ENCODE assay signal across 15 cellular contexts in the genomic region with DNA sequence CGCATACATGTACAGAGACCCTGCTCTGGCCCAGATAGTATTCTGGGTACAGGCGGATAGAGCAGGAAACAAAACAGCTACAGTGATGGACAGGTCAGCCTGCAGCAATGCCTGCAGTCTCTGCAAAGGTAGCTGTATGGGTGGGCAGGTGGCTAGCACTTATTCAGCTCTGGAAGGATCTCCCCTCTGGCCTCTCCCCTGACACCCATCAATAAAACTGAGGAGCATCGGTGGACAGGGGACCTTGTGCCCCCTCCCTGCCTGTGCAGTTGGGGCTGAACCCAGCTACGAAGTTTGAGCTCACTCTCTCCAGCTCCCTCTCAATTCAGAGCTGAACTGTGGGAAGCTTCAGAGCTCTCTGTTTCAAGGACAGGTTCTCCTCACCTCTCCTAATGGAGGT. TPM values are rescaled to one million over a fixed set of nuclear protein-coding genes. Genes with fewer than 3 reads are reported as not detected.
DNase-seq lines count a peak whose midpoint lies in the region; ATAC-seq and TF ChIP-seq lines count a peak whose summit lies in the region.
"Had no signal": no experiment of that assay in that cellular context is flagged by ENCODE, and none has a peak within 500 bp of the region (broad histone marks: within the 10 kb centered on the region; RNA-seq: fewer than 3 reads in every experiment).

No MANE protein-coding gene starts in this region.

- H3K4me3 Mint-ChIP-seq in CD14-positive monocyte = peak overlapping the region; percentile 82 to 92
- H3K4me3 Mint-ChIP-seq in activated naive CD8-positive, alpha-beta T cell = peak overlapping the region; percentile 93
- peak overlapping the region; percentile 83 to 99 (median 97) for H3K4me3 Mint-ChIP-seq in naive thymus-derived CD4-positive, alpha-beta T cell

- BruUV-seq in IMR-90 (replicated peaks; lab: Mats Ljungman, UMichigan) = no TSS peak

- WGBS in IMR-90 (ENCODE audit: extremely low coverage in 2 of 2, insufficient read length in 1 of 2), 2 experiments = no CpG with 5 or more reads among the region's 4 CpGs

- no peak for TF ChIP-seq POLR2A in IMR-90 (IDR thresholded peaks at IDR 0.05; ENCODE audit: low read depth, low read length)

- H4K5ac ChIP-seq in IMR-90 (ENCODE audit: low read depth, low read length) = no peak overlapping the region

- peaks cover 0 to 3% (median 0%) of the 10 kb centered on the region in 7 donors for H3K9me3 Mint-ChIP-seq in CD14-positive monocyte
- H3K9me3 Mint-ChIP-seq in activated naive CD8-positive, alpha-beta T cell (ENCODE audit: low read depth) = no peaks in the 10 kb centered on the region
- H3K9me3 Mint-ChIP-seq in naive thymus-derived CD4-positive, alpha-beta T cell = no peaks in the 10 kb centered on the region

- peaks cover 82% of the 10 kb centered on the region for H3K4me1 Mint-ChIP-seq in CD14-positive monocyte
- peaks cover 70% of the 10 kb centered on the region for H3K4me1 Mint-ChIP-seq in activated naive CD8-positive, alpha-beta T cell (ENCODE audit: low read depth)
- peaks cover 56 to 81% (median 73%) of the 10 kb centered on the region in 7 donors for H3K4me1 Mint-ChIP-seq in naive thymus-derived CD4-positive, alpha-beta T cell

- H3K36me3 Mint-ChIP-seq in CD14-positive monocyte = peaks cover 15 to 38% of the 10 kb centered on the region in 2 donors
- peaks cover 2% of the 10 kb centered on the region for H3K36me3 Mint-ChIP-seq in activated naive CD8-positive, alpha-beta T cell
- peaks cover 0 to 22% (median 0%) of the 10 kb centered on the region in 5 donors for H3K36me3 Mint-ChIP-seq in naive thymus-derived CD4-positive, alpha-beta T cell

- H2BK20ac ChIP-seq in IMR-90 (ENCODE audit: low read depth, low read length) = peak overlapping the region; percentile 52

- H2BK15ac ChIP-seq in IMR-90 (ENCODE audit: low read depth, low read length) = peak overlapping the region; percentile 43; the same call in 2 of the 3 replicates

- no peak for TF ChIP-seq CTCF in CD14-positive monocyte (IDR thresholded peaks at IDR 0.05)
- no peak for TF ChIP-seq CTCF in IMR-90 (conservative IDR thresholded peaks at IDR 0.05; ENCODE audit: low read depth, low read length)

- no peaks in the 10 kb centered on the region for H3K9me3 ChIP-seq in IMR-90 (ENCODE audit: control insufficient read depth, insufficient read depth, low read length)
- no peaks in the 10 kb centered on the region for H3K9me3 ChIP-seq in naive thymus-derived CD4-positive, alpha-beta T cell (ENCODE audit: control insufficient read depth in 2 of 3, low read length in 3 of 3)
- H3K9me3 ChIP-seq: ovary had no signal

- H2AFZ ChIP-seq in IMR-90 (replicated peaks; ENCODE audit: low read length, poor library complexity) = peak overlapping the region; percentile 8

- H2BK120ac ChIP-seq in IMR-90 (ENCODE audit: low read depth, low read length) = peak overlapping the region; percentile 48; the same call in 1 of the 2 replicates

- POLR2A ChIA-PET in IMR-90 (lab: Charles Lee; ENCODE audit: unreplicated experiment) = no interaction called here
- POLR2A ChIA-PET in naive thymus-derived CD4-positive, alpha-beta T cell (lab: Charles Lee) = interaction anchor here (1.3 to 2.8 kb wide), 3 partner anchors 11 to 165 kb away, joined by 3 to 20 read pairs (median 4); a partner anchor contains a TSS

- no peak overlapping the region for H3K4me2 ChIP-seq in IMR-90 (ENCODE audit: low read depth, low read length)

- H3K79me1 ChIP-seq in IMR-90 (ENCODE audit: low read depth in 1 of 2, low read length in 2 of 2) = no peaks in the 10 kb centered on the region

- intact Hi-C loops in CD14-positive monocyte (cut with micrococcal nuclease) = loop anchor here (5.0 to 10.0 kb wide), 4 partner anchors 48 to 120 kb away; a partner anchor contains a TSS
- intact Hi-C loops in IMR-90 (cut with micrococcal nuclease) = no loop called here
- intact Hi-C loops in naive thymus-derived CD4-positive, alpha-beta T cell (cut with micrococcal nuclease) = loop anchor here (2.0 to 10.0 kb wide), 3 partner anchors 35 to 1142 kb away; a partner anchor contains a TSS

- no peaks in the 10 kb centered on the region for H4K20me1 ChIP-seq in IMR-90 (ENCODE audit: insufficient read depth, low read length)

- H3K14ac ChIP-seq in IMR-90 (replicated peaks; ENCODE audit: low read depth, low read length) = no peak overlapping the region; the same call in 1 of the 2 replicates

- H4K8ac ChIP-seq in IMR-90 (ENCODE audit: low read depth in 2 of 2, low read length in 2 of 2) = no peak overlapping the region; a peak in 1 of 4 replicates

- no peak overlapping the region for H3K27ac ChIP-seq in IMR-90 (ENCODE audit: insufficient read depth, low read length)
- no peak overlapping the region for H3K27ac ChIP-seq in naive thymus-derived CD4-positive, alpha-beta T cell (ENCODE audit: low read depth, low read length)
- H3K27ac ChIP-seq: ovary had no signal

- H2AK9ac ChIP-seq in IMR-90 (replicated peaks; ENCODE audit: low read depth, low read length, poor library complexity) = no peak overlapping the region

- peak overlapping the region; percentile 44 for H4K91ac ChIP-seq in IMR-90 (ENCODE audit: insufficient read depth, low read depth, low read length)

- no peak for TF ChIP-seq RAD21 in IMR-90 (IDR thresholded peaks at IDR 0.05; ENCODE audit: low read length)

- H3K27ac Mint-ChIP-seq in CD14-positive monocyte = peak overlapping the region; percentile 91 to 99 (median 97)
- H3K27ac Mint-ChIP-seq in activated naive CD8-positive, alpha-beta T cell = peak overlapping the region; percentile 95
- H3K27ac Mint-ChIP-seq in naive thymus-derived CD4-positive, alpha-beta T cell = peak overlapping the region in 8 of 9 donors; percentile 71 to 98 (median 88)

- in situ Hi-C loops in IMR-90 (cut with MboI; ENCODE audit: low sequenced_read_pairs) = no loop called here
- in situ Hi-C loops in ACHN (cut with HindIII; ENCODE audit: low pct_ligation_motif_present, low pct_unique_long_range_greater_than_20kb, low sequenced_read_pairs) = no loop called here

- dilution Hi-C loops in IMR-90 (cut with HindIII; ENCODE audit: low sequenced_read_pairs, unreplicated experiment) = no loop called here

- CTCF ChIA-PET in IMR-90 (lab: Yijun Ruan, JAX) = interaction anchor here (1.1 to 1.2 kb wide), 2 partner anchors 29 to 128 kb away, joined by 3 read pairs; no protein-coding TSS in a partner anchor
- CTCF ChIA-PET in naive thymus-derived CD4-positive, alpha-beta T cell (lab: Charles Lee) = interaction anchor here (1.2 kb wide), 1 partner anchor 65 kb away, joined by 3 read pairs; no protein-coding TSS in a partner anchor

- H3K4me3 ChIP-seq in IMR-90 (ENCODE audit: insufficient read depth, low read depth, low read length) = no peak overlapping the region
- H3K4me3 ChIP-seq in naive thymus-derived CD4-positive, alpha-beta T cell (ENCODE audit: low read length) = peak overlapping the region; percentile 71
- H3K4me3 ChIP-seq: ovary had no signal

- ATAC-seq in IMR-90 (ENCODE audit: low read depth) = no peak
- no peak for ATAC-seq in naive thymus-derived CD4-positive, alpha-beta T cell
- ATAC-seq in HG03175 (IDR thresholded peaks at IDR 0.05; ENCODE audit: unreplicated experiment) = no peak
- no peak for ATAC-seq in GM18909 (IDR thresholded peaks at IDR 0.05; ENCODE audit: poor library complexity, unreplicated experiment)

- no peak overlapping the region for H3K18ac ChIP-seq in IMR-90 (ENCODE audit: low read depth, low read length)

- H3K27me3 Mint-ChIP-seq in CD14-positive monocyte (ENCODE audit: low read depth in 3 of 3) = peaks cover 17 to 21% (median 19%) of the 10 kb centered on the region in 3 donors
- no peaks in the 10 kb centered on the region for H3K27me3 Mint-ChIP-seq in activated naive CD8-positive, alpha-beta T cell
- H3K27me3 Mint-ChIP-seq in naive thymus-derived CD4-positive, alpha-beta T cell = peaks cover 0 to 4% (median 0%) of the 10 kb centered on the region in 5 donors

- peak overlapping the region; percentile 31; the same call in 1 of the 2 replicates for H3K4ac ChIP-seq in IMR-90 (ENCODE audit: low read depth, low read length)

- no peaks in the 10 kb centered on the region for H3K36me3 ChIP-seq in IMR-90 (ENCODE audit: control insufficient read depth, insufficient read depth, low read length)
- H3K36me3 ChIP-seq in naive thymus-derived CD4-positive, alpha-beta T cell (ENCODE audit: control insufficient read depth in 2 of 3, insufficient read depth in 3 of 3, low read length in 3 of 3) = no peaks in the 10 kb centered on the region
- H3K36me3 ChIP-seq: ovary had no signal

- H2BK5ac ChIP-seq in IMR-90 (ENCODE audit: low read depth, low read length, poor library complexity, severe bottlenecking) = no peak overlapping the region

- H3K4me1 ChIP-seq in IMR-90 (ENCODE audit: control insufficient read depth, insufficient read depth, low read length) = peaks cover 16% of the 10 kb centered on the region
- peaks cover 42 to 51% of the 10 kb centered on the region in 2 donors for H3K4me1 ChIP-seq in naive thymus-derived CD4-positive, alpha-beta T cell (ENCODE audit: control insufficient read depth in 2 of 2, insufficient read depth in 2 of 2, low read length in 2 of 2)

- no peak overlapping the region for H3K56ac ChIP-seq in IMR-90 (ENCODE audit: extremely low read depth, insufficient read depth, low read length)

- peaks cover 5% of the 10 kb centered on the region; the same call in 1 of the 2 replicates for H3K9me1 ChIP-seq in IMR-90 (ENCODE audit: insufficient read depth, low read length)

- H3K9ac ChIP-seq in IMR-90 (ENCODE audit: low read depth, low read length) = no peak overlapping the region

- H3K23ac ChIP-seq in IMR-90 (ENCODE audit: low read depth, low read length) = no peak overlapping the region

- no peak for DNase-seq in CD14-positive monocyte (ENCODE audit: low spot score)
- DNase-seq in IMR-90 = no peak
- DNase-seq in naive thymus-derived CD4-positive, alpha-beta T cell = no peak
- DNase-seq in AG08395 (ENCODE audit: low spot score) = no peak
- no peak for DNase-seq in ACHN
- DNase-seq: activated CD4-positive, CD25-positive, alpha-beta regulatory T cell; dorsolateral prefrontal cortex; NCI-H1436 treated with DMSO at 0.1 percent for 48 hours; NCI-H526; ovary; SHP77; stimulated activated CD8-positive, alpha-beta memory T cell treated with anti-CD3 and anti-CD28 coated beads, Interleukin-4, amount 100 ng/mL, for 48 hours had no signal

- H2AK5ac ChIP-seq in IMR-90 (ENCODE audit: low read depth, low read length) = peak overlapping the region; percentile 68; the same call in 1 of the 2 replicates

- H3K27me3 ChIP-seq in IMR-90 (ENCODE audit: control insufficient read depth, insufficient read depth, low read length) = peaks cover 9% of the 10 kb centered on the region
- no peaks in the 10 kb centered on the region for H3K27me3 ChIP-seq in naive thymus-derived CD4-positive, alpha-beta T cell (ENCODE audit: control insufficient read depth in 2 of 2, insufficient read depth in 2 of 2, low read length in 2 of 2)
- H3K27me3 ChIP-seq: ovary had no signal

RNA-seq across cellular contexts. Expression of a gene that starts 1.6 kb away (rescaled TPM):
- 100 to 1,000 TPM; 220 to 269 TPM for polyA plus RNA-seq in CD14-positive monocyte
- total RNA-seq in IMR-90 (2012; rRNA removed) = 0.28 TPM in 1 of 2 replicates, not detected in the other
- 0.62 and 0.63 TPM in 2 replicates for polyA plus RNA-seq in IMR-90 (2012; rRNA removed)
- polyA plus RNA-seq in IMR-90 (2012; cell fraction: cytosol; rRNA removed) = 0.30 and 0.45 TPM in 2 replicates
- 0.53 TPM in 1 of 2 replicates, not detected in the other for polyA plus RNA-seq in IMR-90 (2012; cell fraction: nucleus; rRNA removed; ENCODE audit: low replicate concordance)
- 100 to 1,000 TPM in 1 of 5 experiments, 10 to 100 TPM in 4; 22.1 to 110 (median 24.4) TPM for total RNA-seq in naive thymus-derived CD4-positive, alpha-beta T cell
- polyA plus RNA-seq in naive thymus-derived CD4-positive, alpha-beta T cell = 100 to 1,000 TPM; 190 to 198 TPM

Comparison
In these comparisons a context has a peak if more than half of its experiments do, and no peak if none do; other contexts are left out.
1. RNA of a gene that starts 1.6 kb away (polyA plus RNA-seq): 220 to 269 TPM in CD14-positive monocyte and 190 to 198 TPM in naive thymus-derived CD4-positive, alpha-beta T cell; 0.30 to 0.63 TPM in IMR-90; every median in the first group is over 100 times any median in the second.
2. Peak in every context shown above with its lines, with median percentiles within 50 percentile points of each other: H3K27ac Mint-ChIP-seq and H3K4me3 Mint-ChIP-seq.